In genomic region chr18:79022603-79023002, GRCh38 we compare ENCODE assay signal across 8 cellular contexts. TPM values are rescaled to one million over a fixed set of nuclear protein-coding genes. Genes with fewer than 3 reads are reported as not detected.
"Had no signal": no experiment of that assay in that cellular context is flagged by ENCODE, and none has a peak within 500 bp of the region (broad histone marks: within the 10 kb centered on the region; RNA-seq: fewer than 3 reads in every experiment).

No MANE protein-coding gene starts in this region.

- H3K36me3 Mint-ChIP-seq: IgD-negative memory B cell had no signal

- H3K4me1 Mint-ChIP-seq: IgD-negative memory B cell had no signal

- DNase-seq: IMR-90, KBM-7, KG1 had no signal

- H3K27ac Mint-ChIP-seq: IgD-negative memory B cell had no signal

- H3K4me3 Mint-ChIP-seq: IgD-negative memory B cell had no signal

RNA-seq across cellular contexts. Expression of gene SALL3, which starts 43.0 kb away (rescaled TPM):
- total RNA-seq: HepG2, HT-29, HT1080, IMR-90, K562 had no signal
